11 cellular contexts compared by ENCODE assay signal in the genomic region with DNA sequence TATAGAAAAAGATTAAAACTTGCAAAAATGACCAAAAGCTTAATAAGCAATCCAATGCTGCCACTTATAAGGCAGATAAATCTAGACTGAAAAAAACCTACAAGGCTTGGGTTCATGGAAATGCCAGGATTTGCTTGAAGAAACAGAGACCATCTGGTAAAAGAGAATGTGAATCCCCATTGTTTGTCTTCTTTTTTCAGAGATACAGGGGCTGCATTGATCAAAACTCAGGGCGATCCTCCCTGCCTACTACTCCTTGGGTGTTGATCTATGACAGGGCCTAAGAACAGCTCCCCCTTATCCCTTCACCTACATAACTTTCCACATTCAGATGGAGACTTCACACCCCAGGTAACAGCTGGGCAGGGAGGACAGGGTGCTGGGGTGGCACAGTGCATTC. TPM values are rescaled to one million over a fixed set of nuclear protein-coding genes. Genes with fewer than 3 reads are reported as not detected.
"Had no signal": no experiment of that assay in that cellular context is flagged by ENCODE, and none has a peak within 500 bp of the region (broad histone marks: within the 10 kb centered on the region; RNA-seq: fewer than 3 reads in every experiment).

No MANE protein-coding gene starts in this region.

- H3K4me2 ChIP-seq: KMS-11 had no signal

- H3K4me1 Mint-ChIP-seq: H9 had no signal

- H3K4me3 ChIP-seq: GM23248 had no signal

- H3K27ac Mint-ChIP-seq: H9, HFFc6 had no signal

- H3K27ac ChIP-seq: GM23248, HL-60, KMS-11 had no signal

- FAIRE-seq: H1, H54 had no signal

- H2AFZ ChIP-seq: GM23248 had no signal

- DNase-seq: GM23248, H9, HCEC 1CT, HFFc6, IMR-90, KBM-7 had no signal

- H3K4me3 Mint-ChIP-seq: H9, HFFc6 had no signal

- H3K9ac ChIP-seq: GM23248, KMS-11 had no signal

- H3K9me3 Mint-ChIP-seq: HFFc6 had no signal

RNA-seq across cellular contexts. Expression of gene TSGA13, which starts 3.3 kb away (rescaled TPM):
- total RNA-seq: GM23248, H1, H9, HFFc6, HT1080, IMR-90 had no signal
- polyA plus RNA-seq: GM23248, H1, IMR-90 had no signal

RNA-seq across cellular contexts. Expression of gene KLF14, which starts 44.3 kb away (rescaled TPM):
- total RNA-seq: H1, H9, HFFc6, IMR-90 had no signal
